ENCODE assay signal across 24 cellular contexts in genomic region chr22:43670545-43670944, GRCh38.
"Had no signal": no experiment of that assay in that cellular context is flagged by ENCODE, and none has a peak within 500 bp of the region (broad histone marks: within the 10 kb centered on the region; RNA-seq: fewer than 3 reads in every experiment).

No MANE protein-coding gene starts in this region.

- H3K4me1 ChIP-seq: SJSA1 had no signal

- H3K27ac ChIP-seq: SJSA1 had no signal

- FAIRE-seq: astrocyte, K562, RCC 7860 had no signal

- H3K27ac Mint-ChIP-seq: activated CD4-positive, alpha-beta memory T cell treated with anti-CD3 and anti-CD28 coated beads for 36 hours; activated naive CD4-positive, alpha-beta T cell treated with anti-CD3 and anti-CD28 coated beads for 36 hours; activated naive CD8-positive, alpha-beta T cell; T-helper 1 cell treated with Interleukin-12 subunit alpha and Interleukin-12 subunit beta and Interleukin-4 antibody, amounts not matched to agents 30 μg/mL and 1 μg/mL, for 36 hours had no signal

- H3K9me3 Mint-ChIP-seq: activated CD4-positive, alpha-beta memory T cell treated with anti-CD3 and anti-CD28 coated beads for 36 hours; activated naive CD4-positive, alpha-beta T cell treated with anti-CD3 and anti-CD28 coated beads for 36 hours; T-helper 1 cell treated with Interleukin-12 subunit alpha and Interleukin-12 subunit beta and Interleukin-4 antibody, amounts not matched to agents 30 μg/mL and 1 μg/mL, for 36 hours had no signal

- DNase-seq: activated CD4-positive, alpha-beta memory T cell treated with anti-CD3 and anti-CD28 coated beads for 36 hours; activated CD4-positive, alpha-beta T cell treated with anti-CD3 and anti-CD28 coated beads for 48 hours; activated CD4-positive, CD25-positive, alpha-beta regulatory T cell treated with anti-CD3 and anti-CD28 coated beads, Interleukin-2, amount 50 U/mL, for 72 hours; activated CD8-positive, alpha-beta memory T cell treated with anti-CD3 and anti-CD28 coated beads for 24 hours; activated gamma-delta T cell; activated naive CD4-positive, alpha-beta T cell treated with anti-CD3 and anti-CD28 coated beads for 36 hours; activated T-cell treated with anti-CD3 and anti-CD28 coated beads, Interleukin-2, amount 50 U/mL, for 4 hours; amygdala; Kasumi-1; NCI-H1105 treated with DMSO at 0.1 percent for 48 hours; NCI-H1436 treated with DMSO at 0.1 percent for 48 hours; NCI-H187 treated with DMSO at 0.1 percent for 48 hours; NCI-H2081 treated with DMSO at 0.1 percent for 48 hours; NCI-H2227 treated with DMSO at 0.1 percent for 48 hours; NCI-H446 treated with DMSO at 0.1 percent for 48 hours; NCI-H524 treated with DMSO at 0.1 percent for 48 hours; SHP77 had no signal

- H3K36me3 Mint-ChIP-seq: activated CD4-positive, alpha-beta memory T cell treated with anti-CD3 and anti-CD28 coated beads for 36 hours had no signal

- H3K9me3 ChIP-seq: SJSA1 had no signal

- H3K4me3 ChIP-seq: K562, SJSA1 had no signal

- ATAC-seq: activated T-cell treated with anti-CD3 and anti-CD28 coated beads, Interleukin-2, amount 50 U/mL, for 4 hours; K562 had no signal

- H3K27me3 ChIP-seq: SJSA1 had no signal

- H3K27me3 Mint-ChIP-seq: activated CD4-positive, alpha-beta memory T cell treated with anti-CD3 and anti-CD28 coated beads for 36 hours; activated naive CD8-positive, alpha-beta T cell; brain had no signal

- H3K4me3 Mint-ChIP-seq: activated CD4-positive, alpha-beta memory T cell treated with anti-CD3 and anti-CD28 coated beads for 36 hours; activated naive CD4-positive, alpha-beta T cell treated with anti-CD3 and anti-CD28 coated beads for 36 hours; activated naive CD8-positive, alpha-beta T cell; activated T-cell treated with anti-CD3 and anti-CD28 coated beads, Interleukin-2, amount 50 U/mL, for 4 hours; brain; T-helper 1 cell treated with Interleukin-12 subunit alpha and Interleukin-12 subunit beta and Interleukin-4 antibody, amounts not matched to agents 30 μg/mL and 1 μg/mL, for 36 hours had no signal

- H3K36me3 ChIP-seq: SJSA1 had no signal
